In the genomic region with DNA sequence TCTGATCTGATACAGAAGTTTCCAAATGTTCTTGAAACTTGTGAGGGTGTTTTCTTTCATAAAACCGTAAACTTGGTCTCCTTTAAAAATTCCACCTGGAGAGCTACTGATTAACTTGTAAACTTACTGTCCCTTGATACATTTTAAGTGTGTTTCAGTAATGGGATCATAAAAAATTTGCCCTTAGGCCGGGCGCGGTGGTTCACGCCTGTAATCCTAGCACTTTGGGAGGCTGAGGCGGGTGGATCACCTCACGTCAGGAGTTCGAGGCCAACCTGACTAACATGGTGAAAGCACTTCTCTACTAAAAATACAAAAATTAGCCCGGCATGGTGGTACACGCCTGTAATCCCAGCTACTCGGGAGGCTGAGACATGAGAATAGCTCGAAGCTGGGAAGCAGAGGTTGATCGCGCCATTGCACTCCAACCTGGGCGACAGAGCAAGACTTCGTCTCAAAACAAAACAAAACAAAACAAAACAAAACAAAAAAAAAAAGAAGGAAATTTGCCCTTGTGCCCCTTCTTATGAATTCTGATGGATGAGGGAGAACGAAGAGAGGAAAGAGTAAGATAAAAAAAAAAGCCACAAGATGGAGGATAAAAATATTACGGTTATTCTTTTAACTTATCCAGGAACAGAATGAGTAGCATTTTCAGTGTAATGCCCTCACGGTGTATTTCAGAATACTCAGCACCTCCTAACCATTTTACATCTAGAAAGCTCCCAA, we compare ENCODE assay signal across 8 cellular contexts. TPM values are rescaled to one million over a fixed set of nuclear protein-coding genes. Genes with fewer than 3 reads are reported as not detected.
DNase-seq lines count a peak whose midpoint lies in the region; ATAC-seq and TF ChIP-seq lines count a peak whose summit lies in the region.

No MANE protein-coding gene starts in this region.

- no peaks in the 10 kb centered on the region for H3K79me2 ChIP-seq in Karpas-422 (ENCODE audit: low read length)

- CTCF ChIA-PET in AG04449 (lab: Yijun Ruan, JAX) = interaction anchor here (0.6 to 2.9 kb wide), 35 partner anchors 9 to 302 kb away, joined by 3 to 45 read pairs (median 3); a partner anchor contains a TSS

- peaks cover 16% of the 10 kb centered on the region for H3K27me3 Mint-ChIP-seq in central memory CD8-positive, alpha-beta T cell
- H3K27me3 Mint-ChIP-seq in naive B cell = no peaks in the 10 kb centered on the region

- no peaks in the 10 kb centered on the region for H3K9me3 Mint-ChIP-seq in central memory CD8-positive, alpha-beta T cell
- H3K9me3 Mint-ChIP-seq in naive B cell = no peaks in the 10 kb centered on the region

- H3K36me3 Mint-ChIP-seq in central memory CD8-positive, alpha-beta T cell (ENCODE audit: insufficient read depth) = peaks cover 3% of the 10 kb centered on the region
- H3K36me3 Mint-ChIP-seq in naive B cell = no peaks in the 10 kb centered on the region

- no peak overlapping the region for H3K27ac ChIP-seq in Karpas-422 (ENCODE audit: low read length)

- H3K4me3 ChIP-seq in AG04449 (ENCODE audit: low read depth, low read length) = peak overlapping the region; percentile 31
- peak overlapping the region; percentile 64 for H3K4me3 ChIP-seq in Karpas-422 (ENCODE audit: low read length)

- H3K4me2 ChIP-seq in Karpas-422 (ENCODE audit: low read depth, low read length, poor library complexity, severe bottlenecking) = peak overlapping the region; percentile 75

- H3K9ac ChIP-seq in Karpas-422 (ENCODE audit: low read length) = peak overlapping the region; percentile 59

- peak overlapping the region; percentile 64 for H3K4me3 Mint-ChIP-seq in central memory CD8-positive, alpha-beta T cell
- H3K4me3 Mint-ChIP-seq in naive B cell = peak overlapping the region in 7 of 8 donors; percentile 38 to 85 (median 74)

- no peaks in the 10 kb centered on the region for H3K9me2 ChIP-seq in Karpas-422 (replicated peaks; ENCODE audit: insufficient read depth, low read length)

- no peak for TF ChIP-seq POLR2A in erythroblast (IDR thresholded peaks at IDR 0.05; ENCODE audit: low read length)

- no peaks in the 10 kb centered on the region for H4K20me1 ChIP-seq in Karpas-422 (ENCODE audit: insufficient read depth, low read depth, low read length)

- DNase-seq in AG04449 (ENCODE audit: low read depth, low spot score) = no peak
- DNase-seq in Karpas-422 = no peak
- DNase-seq in central memory CD8-positive, alpha-beta T cell (ENCODE audit: low spot score in 2 of 2) = no peak
- no peak for DNase-seq in naive B cell
- DNase-seq in NOMO-1 treated with dmso at 0.1 percent for 144 hours (lab: John Stamatoyannopoulos, UW; ENCODE audit: unreplicated experiment) = no peak
- DNase-seq in putamen (ENCODE audit: low spot score) = no peak
- no peak for DNase-seq in erythroblast (lab: John Stamatoyannopoulos, UW)

- H3K4me1 Mint-ChIP-seq in central memory CD8-positive, alpha-beta T cell = peaks cover 10% of the 10 kb centered on the region
- H3K4me1 Mint-ChIP-seq in naive B cell = peaks cover 7 to 13% (median 10%) of the 10 kb centered on the region in 3 donors

- TF ChIP-seq CTCF in AG04449 (IDR thresholded peaks at IDR 0.05; ENCODE audit: insufficient read depth, low read length, missing control alignments) = no peak

- peaks cover 32% of the 10 kb centered on the region for H3K4me1 ChIP-seq in Karpas-422 (ENCODE audit: low read length)

- peak overlapping the region; percentile 91 for H2AFZ ChIP-seq in Karpas-422 (ENCODE audit: low read length)

- no peaks in the 10 kb centered on the region for H3K36me3 ChIP-seq in Karpas-422 (ENCODE audit: insufficient read depth, low read length)

- POLR2A ChIA-PET in AG04449 (lab: Yijun Ruan, JAX) = interaction anchor here (0.7 kb wide), 1 partner anchor 312 kb away, joined by 3 read pairs; no protein-coding TSS in a partner anchor

- H3K27ac Mint-ChIP-seq in central memory CD8-positive, alpha-beta T cell (ENCODE audit: low read depth) = peak overlapping the region; percentile 78
- peak overlapping the region in 2 of 6 donors; percentile 85 to 94 for H3K27ac Mint-ChIP-seq in naive B cell

- no peaks in the 10 kb centered on the region for H3K9me3 ChIP-seq in Karpas-422 (ENCODE audit: low read length)

- H3K27me3 ChIP-seq in Karpas-422 (ENCODE audit: low read length) = no peaks in the 10 kb centered on the region

- ATAC-seq in central memory CD8-positive, alpha-beta T cell (replicated peaks; ENCODE audit: extremely low read depth, poor library complexity, severe bottlenecking) = no peak
- ATAC-seq in naive B cell (ENCODE audit: low read depth in 2 of 2) = peak in 1 of 2 donors; percentile 14
- ATAC-seq in GM21825 (IDR thresholded peaks at IDR 0.05; ENCODE audit: unreplicated experiment) = no peak

RNA-seq across cellular contexts. Expression of a gene that starts 32.1 kb away (rescaled TPM):
- 13.6 and 26.5 TPM in 2 replicates for total RNA-seq in Karpas-422 (2014; rRNA removed; shearing (Covaris generic); ENCODE audit: low replicate concordance)
- 10 to 100 TPM in 1 of 6 donors, 1 to 10 TPM in 5; 2.6 to 10.8 (median 4.6) TPM for polyA plus RNA-seq in naive B cell (ENCODE audit: low read depth in 6 of 6)
